Comparison of ENCODE assay signal across 8 cellular contexts in the genomic region with DNA sequence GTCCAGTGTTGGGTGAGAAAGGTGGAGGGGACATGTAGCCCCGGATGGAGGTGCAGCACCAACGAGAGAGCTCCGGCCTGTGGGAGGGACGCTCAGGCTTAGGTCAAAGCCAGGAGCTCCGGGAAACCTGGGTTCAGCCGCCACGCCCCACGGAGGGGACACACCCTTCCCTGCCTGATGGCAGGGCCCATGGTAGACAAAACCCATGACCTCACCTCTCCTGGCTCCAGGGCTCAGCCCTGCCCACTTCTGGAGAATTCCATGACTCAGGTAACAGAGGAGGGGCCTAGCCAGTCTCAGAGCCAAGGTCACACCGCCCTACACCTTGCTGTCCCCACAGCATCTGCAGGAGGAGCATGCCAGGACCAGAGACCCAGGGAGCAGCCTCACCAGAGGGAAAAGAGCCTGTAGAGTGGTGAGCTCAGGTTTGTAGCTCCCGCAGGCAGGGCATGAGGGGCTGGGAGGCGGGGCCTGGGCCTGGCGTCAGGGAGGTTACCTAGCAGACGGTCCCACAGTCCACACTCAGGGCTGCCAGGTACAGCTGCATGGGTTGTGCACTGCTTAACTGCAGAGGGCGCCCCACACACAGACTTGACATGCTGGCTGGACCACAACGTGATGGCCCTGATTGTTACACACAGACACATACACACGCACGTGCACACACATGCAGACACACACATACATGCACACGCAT.
DNase-seq lines count a peak whose midpoint lies in the region; ATAC-seq and TF ChIP-seq lines count a peak whose summit lies in the region.

No MANE protein-coding gene starts in this region.

- H4K20me1 ChIP-seq in HCT116 (ENCODE audit: insufficient read depth), result no peaks in the 10 kb centered on the region
- no peaks in the 10 kb centered on the region for H4K20me1 ChIP-seq in mammary epithelial cell (ENCODE audit: insufficient read depth, low read length)

- H3K4me1 ChIP-seq in HCT116 (ENCODE audit: control insufficient read depth in 1 of 2, insufficient read depth in 2 of 2, low read length in 2 of 2), result peaks cover 31 to 42% of the 10 kb centered on the region in 2 experiments
- peaks cover 27% of the 10 kb centered on the region for H3K4me1 ChIP-seq in mammary epithelial cell (ENCODE audit: insufficient read depth, low read length)
- H3K4me1 ChIP-seq in right lobe of liver, result no peaks in the 10 kb centered on the region

- H2AFZ ChIP-seq in HCT116 (ENCODE audit: low read depth, low read length, poor library complexity, severe bottlenecking), result peak overlapping the region; percentile 86
- peak overlapping the region; percentile 10 for H2AFZ ChIP-seq in mammary epithelial cell (ENCODE audit: low read depth, low read length)

- peak overlapping the region; percentile 72 for H3K4me2 ChIP-seq in HCT116 (ENCODE audit: low read length)
- H3K4me2 ChIP-seq in mammary epithelial cell (ENCODE audit: insufficient read depth, low read depth, low read length), result no peak overlapping the region

- dilution Hi-C loops in mammary epithelial cell (cut with HindIII; ENCODE audit: low sequenced_read_pairs), result no loop called here

- H3K27me3 ChIP-seq in HCT116 (ENCODE audit: insufficient read depth, low read length) (no peaks in the 10 kb centered on the region), mammary epithelial cell (ENCODE audit: insufficient read depth, low read length) (no peaks in the 10 kb centered on the region), right lobe of liver (no peaks in the 10 kb centered on the region)

- TF ChIP-seq CTCF in HCT116 (IDR thresholded peaks at IDR 0.05 in 2 of 3, conservative IDR thresholded peaks at IDR 0.05 in 1 of 3; ENCODE audit: borderline replicate concordance in 1 of 3, insufficient read depth in 1 of 3, low read depth in 2 of 3, low read length in 2 of 3) (peak in 2 of 3 experiments; percentile 79 to 82; a peak in 4 of 6 replicates), mammary epithelial cell (conservative IDR thresholded peaks at IDR 0.05 in 1 of 2, IDR thresholded peaks at IDR 0.05 in 1 of 2; ENCODE audit: extremely low read depth in 1 of 2, insufficient read depth in 1 of 2, low read depth in 1 of 2, low read length in 2 of 2) (peak; percentile 28 to 44), right lobe of liver (IDR thresholded peaks at IDR 0.05) (peak; percentile 39 to 63 (median 47))

- POLR2A ChIA-PET in HCT116 (lab: Charles Lee), result interaction anchor here (0.6 kb wide), 1 partner anchor 250 kb away, joined by 3 read pairs; no protein-coding TSS in a partner anchor

- H3K79me2 ChIP-seq in HCT116 (ENCODE audit: insufficient read depth, low read length) (no peaks in the 10 kb centered on the region), mammary epithelial cell (ENCODE audit: insufficient read depth, low read length) (no peaks in the 10 kb centered on the region)

- H3K9me3 ChIP-seq in HCT116 (ENCODE audit: control insufficient read depth in 1 of 2, insufficient read depth in 1 of 2, low read depth in 1 of 2, low read length in 2 of 2) (no peaks in the 10 kb centered on the region), mammary epithelial cell (replicated peaks; ENCODE audit: insufficient read depth, low read length) (no peaks in the 10 kb centered on the region), right lobe of liver (no peaks in the 10 kb centered on the region)

- H3K9ac ChIP-seq in HCT116 (ENCODE audit: low read length) (peak overlapping the region; percentile 60), mammary epithelial cell (ENCODE audit: insufficient read depth, low read length) (no peak overlapping the region)

- CTCF ChIA-PET in HCT116 (lab: Charles Lee), result interaction anchor here (0.7 to 2.4 kb wide), 9 partner anchors 16 to 546 kb away, joined by 3 to 14 read pairs (median 3); no protein-coding TSS in a partner anchor
- CTCF ChIA-PET in mammary epithelial cell (lab: Charles Lee; ENCODE audit: low non-redundant PET), result interaction anchor here (0.6 kb wide), 1 partner anchor 19 kb away, joined by 3 read pairs; no protein-coding TSS in a partner anchor

- in situ Hi-C loops in mammary epithelial cell (cut with MboI; ENCODE audit: low sequenced_read_pairs in 2 of 2), result no loop called here

- DNase-seq in COLO668 (lab: John Stamatoyannopoulos, UW; ENCODE audit: unreplicated experiment) (peak; percentile 65), HCT116 (ENCODE audit: low read depth, low spot score) (peak; percentile 83), SHP77 treated with DMSO at 0.1 percent for 48 hours (lab: John Stamatoyannopoulos, UW) (peak; percentile 7), mammary epithelial cell (peak; percentile 84), right lobe of liver (peak in 2 of 3 donors; percentile 64 to 65), NCI-H524 treated with DMSO at 0.1 percent for 48 hours (lab: John Stamatoyannopoulos, UW) (no peak)
- DNase-seq in stimulated activated naive CD8-positive, alpha-beta T cell treated with anti-CD3 and anti-CD28 coated beads, Interleukin-15, Interleukin-2, amounts not matched to agents 100 U/mL and 50 U/mL, for 24 hours, result peak; percentile 76

- peak; percentile 89 for ATAC-seq in HCT116
- ATAC-seq in right lobe of liver, result peak; percentile 73 to 85 (median 83)
- peak; percentile 67 for ATAC-seq in stimulated activated naive CD8-positive, alpha-beta T cell treated with anti-CD3 and anti-CD28 coated beads, Interleukin-15, Interleukin-2, amounts not matched to agents 100 U/mL and 50 U/mL, for 24 hours
- ATAC-seq in GM19467 (IDR thresholded peaks at IDR 0.05; ENCODE audit: unreplicated experiment), result no peak

- TSS peak; percentile 81 for BruUV-seq in HCT116 (replicated peaks; lab: Mats Ljungman, UMichigan)
- no TSS peak for BruUV-seq in mammary epithelial cell (replicated peaks; lab: Mats Ljungman, UMichigan)

- RAD21 ChIA-PET in HCT116 (lab: Charles Lee; ENCODE audit: low non-redundant PET in 1 of 2, low total read pairs in 2 of 2, uncharacterized antibody in 2 of 2, unreplicated experiment in 2 of 2), result interaction anchor here (0.6 to 1.3 kb wide), 7 partner anchors 24 to 244 kb away, joined by 3 to 8 read pairs (median 3); no protein-coding TSS in a partner anchor

- no peak for TF ChIP-seq RAD21 in HCT116 (IDR thresholded peaks at IDR 0.05; ENCODE audit: low read depth)

- WGBS in mammary epithelial cell (ENCODE audit: low coverage, missing lambda C conversion rate), result 74% methylated on average over 12 of the region's 18 CpGs
- 67% methylated on average over 3 of the region's 18 CpGs for WGBS in right lobe of liver (ENCODE audit: insufficient coverage, low coverage, low lambda C conversion rate, missing lambda C conversion rate)

- no peaks in the 10 kb centered on the region for H3K9me2 ChIP-seq in HCT116 (ENCODE audit: insufficient read depth)

- H3K36me3 ChIP-seq in HCT116 (ENCODE audit: control insufficient read depth in 1 of 2, insufficient read depth in 2 of 2, low read length in 2 of 2) (no peaks in the 10 kb centered on the region), mammary epithelial cell (ENCODE audit: insufficient read depth, low read length) (no peaks in the 10 kb centered on the region), right lobe of liver (no peaks in the 10 kb centered on the region)

- H3K27ac ChIP-seq in HCT116 (ENCODE audit: low read depth, low read length) (peak overlapping the region; percentile 55; the same call in 1 of the 2 replicates), mammary epithelial cell (ENCODE audit: insufficient read depth, low read depth, low read length) (no peak overlapping the region), right lobe of liver (no peak overlapping the region)

- TF ChIP-seq POLR2A in HCT116 (IDR thresholded peaks at IDR 0.05; ENCODE audit: borderline replicate concordance, extremely low read depth, insufficient read depth, insufficient read length), result no peak
- no peak for TF ChIP-seq POLR2A in right lobe of liver (IDR thresholded peaks at IDR 0.05)

- peak overlapping the region; percentile 33 to 51 for H3K4me3 ChIP-seq in HCT116 (replicated peaks in 1 of 2; ENCODE audit: low read depth in 1 of 2, low read length in 2 of 2)
- no peak overlapping the region for H3K4me3 ChIP-seq in mammary epithelial cell (replicated peaks in 1 of 3; ENCODE audit: insufficient read depth in 1 of 3, low read depth in 2 of 3, low read length in 3 of 3)
- H3K4me3 ChIP-seq in right lobe of liver, result no peak overlapping the region

- intact Hi-C loops in HCT116 (cut with micrococcal nuclease) (loop anchor here (1.0 to 10.0 kb wide), 5 partner anchors 157 to 423 kb away; no protein-coding TSS in a partner anchor), mammary epithelial cell (cut with micrococcal nuclease) (loop anchor here (1.0 to 10.0 kb wide), 5 partner anchors 25 to 393 kb away; no protein-coding TSS in a partner anchor), right lobe of liver (cut with DNase I) (no loop called here)

TF ChIP-seq in HCT116, 20 proteins besides CTCF, POLR2A, EP300 and RAD21:
- TF ChIP-seq, protein P1, sequence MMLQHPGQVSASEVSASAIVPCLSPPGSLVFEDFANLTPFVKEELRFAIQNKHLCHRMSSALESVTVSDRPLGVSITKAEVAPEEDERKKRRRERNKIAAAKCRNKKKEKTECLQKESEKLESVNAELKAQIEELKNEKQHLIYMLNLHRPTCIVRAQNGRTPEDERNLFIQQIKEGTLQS (IDR thresholded peaks at IDR 0.05), result no peak
- TF ChIP-seq POLR2AphosphoS5 (IDR thresholded peaks at IDR 0.05; ENCODE audit: low read depth, low read length), result 0 out of 2 replicates have a peak, but pooled peaks have one; percentile 11

Comparison
In these comparisons a context has a peak if more than half of its experiments do, and no peak if none do; other contexts are left out.
1. H3K4me3 ChIP-seq: peak in HCT116 (2 of 2); none in mammary epithelial cell (0 of 3) and right lobe of liver (0 of 3).
2. intact Hi-C loops: an anchor here in HCT116 (1.0 to 10.0 kb wide) and mammary epithelial cell (1.0 to 10.0 kb wide); none called in right lobe of liver.
3. Peak in every context shown above with its lines, with median percentiles within 50 percentile points of each other: CTCF ChIP-seq.